Comparison of ENCODE assay signal across 17 cellular contexts in the genomic region with DNA sequence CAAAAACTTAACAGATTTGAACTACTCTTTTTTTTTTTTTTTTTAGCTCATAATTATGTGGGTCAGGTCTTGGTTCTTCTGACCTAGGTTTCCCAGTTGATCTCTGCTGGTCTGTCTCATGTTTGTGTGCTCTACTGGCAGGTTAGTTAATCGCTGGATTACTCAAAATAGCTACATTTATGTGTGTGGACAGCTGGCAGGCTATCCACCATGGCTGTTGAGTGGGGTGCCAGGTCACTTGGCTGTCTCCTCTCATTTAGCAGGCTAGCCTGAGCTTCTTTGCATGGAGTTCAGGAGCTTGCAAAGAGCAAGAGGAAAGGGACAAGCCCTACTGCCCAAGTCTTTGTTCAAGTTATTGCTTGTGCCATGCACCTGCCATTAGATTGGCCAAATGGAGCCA. TPM values are rescaled to one million over a fixed set of nuclear protein-coding genes. Genes with fewer than 3 reads are reported as not detected.
A peak's percentile ranks its signal among the peaks of the same experiment; 100 is the strongest.
DNase-seq lines count a peak whose midpoint lies in the region; ATAC-seq and TF ChIP-seq lines count a peak whose summit lies in the region.
"Had no signal": no experiment of that assay in that cellular context is flagged by ENCODE, and none has a peak within 500 bp of the region (broad histone marks: within the 10 kb centered on the region; RNA-seq: fewer than 3 reads in every experiment).

No MANE protein-coding gene starts in this region.

- 0 out of 2 replicates have a peak overlapping the region, but pooled peaks have one; percentile 33 for H3K27ac Mint-ChIP-seq in WTC11
- H3K27ac Mint-ChIP-seq: CD4-positive, alpha-beta memory T cell; HFFc6 had no signal

- no peak overlapping the region for H3K4me3 ChIP-seq in gastrocnemius medialis
- no peak overlapping the region for H3K4me3 ChIP-seq in GM23248
- H3K4me3 ChIP-seq: HAP-1 had no signal

- 21 to 41% methylated on average over 1 of the region's 1 CpG for WGBS in GM23248 (ENCODE audit: low coverage in 1 of 2, low lambda C conversion rate in 2 of 2, missing lambda C conversion rate in 2 of 2), 2 experiments

- DNase-seq in SHP77 treated with DMSO at 0.1 percent for 48 hours (lab: John Stamatoyannopoulos, UW) (peak; percentile 82), WTC11 (ENCODE audit: low spot score) (no peak), gastrocnemius medialis (peak in 1 of 2 donors; percentile 75), NCI-H446 (lab: John Stamatoyannopoulos, UW) (no peak), GM23248 (no peak), SIG-M5 treated with dmso at 0.1 percent for 504 hours (lab: John Stamatoyannopoulos, UW; ENCODE audit: unreplicated experiment) (no peak)
- DNase-seq: C1 segment of cervical spinal cord; Calu3; CD4-positive, alpha-beta memory T cell; COR-L47; DMS53; DMS79 treated with DMSO at 0.1 percent for 48 hours; GF-D8; GOT3; HFFc6 had no signal

- no peak overlapping the region for H2AFZ ChIP-seq in GM23248

- CTCF ChIA-PET in WTC11 (lab: Charles Lee): interaction anchor here (1.1 to 1.3 kb wide), 2 partner anchors 11 to 114 kb away, joined by 4 to 6 read pairs; no protein-coding TSS in a partner anchor

- TF ChIP-seq CTCF in WTC11 (IDR thresholded peaks at IDR 0.05) (no peak), gastrocnemius medialis (IDR thresholded peaks at IDR 0.05 in 4 of 5, conservative IDR thresholded peaks at IDR 0.05 in 1 of 5) (no peak)

- in situ Hi-C loops in gastrocnemius medialis (cut with MboI; ENCODE audit: low sequenced_read_pairs in 4 of 4): no loop called here
- in situ Hi-C loops in GM23248 (cut with MboI): no loop called here

- peaks cover 70% of the 10 kb centered on the region for H3K4me1 Mint-ChIP-seq in WTC11
- H3K4me1 Mint-ChIP-seq: CD4-positive, alpha-beta memory T cell had no signal

- H3K36me3 ChIP-seq in gastrocnemius medialis (no peaks in the 10 kb centered on the region), GM23248 (ENCODE audit: low read depth) (no peaks in the 10 kb centered on the region)
- H3K36me3 ChIP-seq: HAP-1 had no signal

- H3K4me2 ChIP-seq in GM23248 (ENCODE audit: unreplicated experiment): no peak overlapping the region

- no peak overlapping the region for H3K4me3 Mint-ChIP-seq in WTC11
- H3K4me3 Mint-ChIP-seq: CD4-positive, alpha-beta memory T cell; HFFc6 had no signal

- no peaks in the 10 kb centered on the region for H3K79me2 ChIP-seq in GM23248 (ENCODE audit: insufficient read depth)

- peaks cover 37 to 77% of the 10 kb centered on the region in 2 donors for H3K4me1 ChIP-seq in gastrocnemius medialis
- H3K4me1 ChIP-seq in GM23248 (ENCODE audit: insufficient read depth): no peaks in the 10 kb centered on the region
- H3K4me1 ChIP-seq: HAP-1 had no signal

- intact Hi-C loops in gastrocnemius medialis (cut with DNase I; ENCODE audit: low total_unique reads): no loop called here

- POLR2A ChIA-PET in WTC11 (lab: Charles Lee): no interaction called here

- H3K27me3 ChIP-seq in gastrocnemius medialis: no peaks in the 10 kb centered on the region
- no peaks in the 10 kb centered on the region for H3K27me3 ChIP-seq in GM23248 (replicated peaks; ENCODE audit: insufficient read depth)

- no peaks in the 10 kb centered on the region for H3K9me3 Mint-ChIP-seq in WTC11

- TF ChIP-seq POLR2A in gastrocnemius medialis (IDR thresholded peaks at IDR 0.05): no peak

- no peaks in the 10 kb centered on the region for H4K20me1 ChIP-seq in GM23248 (ENCODE audit: insufficient read depth)

- H3K9me3 ChIP-seq in gastrocnemius medialis (no peaks in the 10 kb centered on the region), GM23248 (ENCODE audit: low read depth) (no peaks in the 10 kb centered on the region)
- H3K9me3 ChIP-seq: HAP-1 had no signal

- H3F3A ChIP-seq in GM23248 (ENCODE audit: insufficient read depth): no peaks in the 10 kb centered on the region

- no peaks in the 10 kb centered on the region for H3K27me3 Mint-ChIP-seq in WTC11 (ENCODE audit: low read depth)

- ATAC-seq in WTC11 (no peak), gastrocnemius medialis (peak; percentile 55 to 84)

- H3K36me3 Mint-ChIP-seq in WTC11: peaks cover 42% of the 10 kb centered on the region
- H3K36me3 Mint-ChIP-seq: CD4-positive, alpha-beta memory T cell had no signal

- peak overlapping the region; percentile 78 to 94 (median 89) for H3K27ac ChIP-seq in gastrocnemius medialis
- H3K27ac ChIP-seq in GM23248: no peak overlapping the region

- H3K9ac ChIP-seq in GM23248: no peak overlapping the region

- H3K9me2 ChIP-seq in GM23248 (ENCODE audit: insufficient read depth): no peaks in the 10 kb centered on the region

TF ChIP-seq in WTC11, 78 proteins besides CTCF, POLR2A, EP300 and RAD21:
- no peak for TF ChIP-seq NFYB (CRISPR knock-in tag; conservative IDR thresholded peaks at IDR 0.05; ENCODE audit: low read depth)
TF ChIP-seq in WTC11: peak in this region for 0.

RNA-seq across cellular contexts. Expression of gene ADCY2, which starts 9.3 kb away (rescaled TPM):
- total RNA-seq in WTC11 (2021) (142 to 165 TPM (median 154 TPM) in 3 replicates), gastrocnemius medialis (10 to 100 TPM; 24.3 to 50.1 (median 36.5) TPM)
- total RNA-seq in GM23248 (2014; rRNA removed; shearing (Covaris generic)): not detected in 2 replicates
- polyA plus RNA-seq in GM23248 (2016; fragmentation: Nextera tagmentation; extraction: Ambion mirVana): 0.11 TPM in 1 of 2 replicates, not detected in the other
- total RNA-seq: Calu3; CD4-positive, alpha-beta memory T cell; HFFc6 had no signal
- polyA plus RNA-seq: BJ; CD4-positive, alpha-beta memory T cell had no signal

Comparison
In these comparisons a context has a peak if more than half of its experiments do, and no peak if none do; other contexts are left out.
1. RNA of gene ADCY2, which starts 9.3 kb away (total RNA-seq): 142 to 165 TPM in WTC11 and 24.3 to 50.1 TPM in gastrocnemius medialis; not detected in GM23248; every median in the first group is over 10 times any median in the second.